Comparison of ENCODE assay signal across 19 cellular contexts in the genomic region with DNA sequence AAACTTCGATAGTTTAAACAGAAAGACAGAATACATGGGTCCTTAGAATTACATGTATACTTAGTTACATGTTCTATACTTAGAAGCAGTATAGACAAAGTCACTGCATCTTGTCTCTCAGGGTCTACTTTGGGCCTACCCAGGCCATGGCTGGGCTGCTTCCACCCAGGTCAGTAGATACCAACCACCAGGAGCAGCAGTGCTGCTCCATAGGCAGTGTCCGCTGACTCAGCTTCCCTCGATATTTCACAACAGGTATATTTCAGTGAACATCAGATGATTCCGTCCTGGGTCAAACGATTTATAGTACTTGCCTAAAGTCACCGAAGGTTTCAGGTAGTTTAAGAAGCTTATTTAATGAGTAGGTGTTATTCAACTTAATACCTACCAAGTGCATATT. TPM values are rescaled to one million over a fixed set of nuclear protein-coding genes. Genes with fewer than 3 reads are reported as not detected.
DNase-seq lines count a peak whose midpoint lies in the region; ATAC-seq and TF ChIP-seq lines count a peak whose summit lies in the region.
"Had no signal": no experiment of that assay in that cellular context is flagged by ENCODE, and none has a peak within 500 bp of the region (broad histone marks: within the 10 kb centered on the region; RNA-seq: fewer than 3 reads in every experiment).

No MANE protein-coding gene starts in this region.

- CTCF ChIA-PET in activated CD4-positive, alpha-beta T cell treated with anti-CD3 and anti-CD28 coated beads for 36 hours (lab: Charles Lee), result interaction anchor here (1.6 kb wide), 1 partner anchor 14 kb away, joined by 4 read pairs; no protein-coding TSS in a partner anchor

- H3K36me3 ChIP-seq in neutrophil (peaks cover 22% of the 10 kb centered on the region), gastroesophageal sphincter (peaks cover 11 to 100% of the 10 kb centered on the region in 2 donors)

- H3K4me1 Mint-ChIP-seq in activated CD4-positive, alpha-beta T cell treated with anti-CD3 and anti-CD28 coated beads for 36 hours, result peaks cover 41% of the 10 kb centered on the region
- H3K4me1 Mint-ChIP-seq: H9, neural crest cell, WTC11 had no signal

- DNase-seq in activated CD4-positive, alpha-beta T cell treated with anti-CD3 and anti-CD28 coated beads for 36 hours, result no peak
- DNase-seq in activated CD4-positive, alpha-beta T cell treated with anti-CD3 and anti-CD28 coated beads, Interleukin-2, amount 50 U/mL, for 1 hour, result no peak
- DNase-seq in NB4 (ENCODE audit: low read depth) (peak; percentile 25), cardiac fibroblast (ENCODE audit: low read depth in 2 of 2) (peak; percentile 4 to 30), hippocampal formation (lab: John Stamatoyannopoulos, UW) (no peak), GDM1 (lab: John Stamatoyannopoulos, UW) (no peak)
- DNase-seq: 8988T, H9, MG63, NCI-H2029 treated with DMSO at 0.1 percent for 48 hours, NCI-H524 treated with DMSO at 0.1 percent for 48 hours, retina, SK-N-SH, thyroid gland had no signal

- H3K4me3 ChIP-seq in NB4 (ENCODE audit: low read depth, low read length) (no peak overlapping the region), cardiac fibroblast (replicated peaks in 1 of 2; ENCODE audit: low read depth in 2 of 2, low read length in 2 of 2) (no peak overlapping the region), neutrophil (ENCODE audit: low read depth in 1 of 2, low read length in 1 of 2) (no peak overlapping the region), gastroesophageal sphincter (no peak overlapping the region)
- H3K4me3 ChIP-seq: lung, MG63, thyroid gland had no signal

- peaks cover 82% of the 10 kb centered on the region for H3K36me3 Mint-ChIP-seq in activated CD4-positive, alpha-beta T cell treated with anti-CD3 and anti-CD28 coated beads for 36 hours (ENCODE audit: low read depth)

- no peaks in the 10 kb centered on the region for H3K9me3 ChIP-seq in neutrophil
- no peaks in the 10 kb centered on the region for H3K9me3 ChIP-seq in gastroesophageal sphincter
- H3K9me3 ChIP-seq: MG63, SK-N-SH, thyroid gland had no signal

- H3K27ac Mint-ChIP-seq in activated CD4-positive, alpha-beta T cell treated with anti-CD3 and anti-CD28 coated beads for 36 hours, result peak overlapping the region; percentile 12
- H3K27ac Mint-ChIP-seq: WTC11 had no signal

- POLR2A ChIA-PET in activated CD4-positive, alpha-beta T cell treated with anti-CD3 and anti-CD28 coated beads for 36 hours (lab: Charles Lee), result no interaction called here

- no peak for TF ChIP-seq EP300 in gastroesophageal sphincter (IDR thresholded peaks at IDR 0.05)

- no peaks in the 10 kb centered on the region for H3K27me3 Mint-ChIP-seq in activated CD4-positive, alpha-beta T cell treated with anti-CD3 and anti-CD28 coated beads for 36 hours

- TF ChIP-seq CTCF in NB4 (IDR thresholded peaks at IDR 0.05; ENCODE audit: low read depth, low read length), result no peak
- TF ChIP-seq CTCF in cardiac fibroblast (IDR thresholded peaks at IDR 0.05; ENCODE audit: low read depth, low read length), result no peak
- TF ChIP-seq CTCF in neutrophil (IDR thresholded peaks at IDR 0.05), result no peak
- TF ChIP-seq CTCF in gastroesophageal sphincter (IDR thresholded peaks at IDR 0.05), result no peak

- H3K4me3 Mint-ChIP-seq in activated CD4-positive, alpha-beta T cell treated with anti-CD3 and anti-CD28 coated beads for 36 hours, result no peak overlapping the region
- H3K4me3 Mint-ChIP-seq: H9, neural crest cell, WTC11 had no signal

- TF ChIP-seq POLR2A in NB4 (IDR thresholded peaks at IDR 0.05; ENCODE audit: extremely low read depth, insufficient read length) (no peak), gastroesophageal sphincter (IDR thresholded peaks at IDR 0.05) (no peak)

- ATAC-seq in activated CD4-positive, alpha-beta T cell treated with anti-CD3 and anti-CD28 coated beads for 36 hours, result no peak
- no peak for ATAC-seq in gastroesophageal sphincter
- ATAC-seq: WTC11 had no signal

- H3K27me3 ChIP-seq in neutrophil (no peaks in the 10 kb centered on the region), gastroesophageal sphincter (no peaks in the 10 kb centered on the region)
- H3K27me3 ChIP-seq: MG63, thyroid gland had no signal

- H3K27ac ChIP-seq in neutrophil (peak overlapping the region; percentile 59), gastroesophageal sphincter (no peak overlapping the region)
- H3K27ac ChIP-seq: thyroid gland had no signal

- no peaks in the 10 kb centered on the region for H3K9me3 Mint-ChIP-seq in activated CD4-positive, alpha-beta T cell treated with anti-CD3 and anti-CD28 coated beads for 36 hours (ENCODE audit: low read depth)
- H3K9me3 Mint-ChIP-seq: H9, neural crest cell, WTC11 had no signal

- 91% methylated on average over 4 to 6 of the region's 6 CpGs for whole genome bisulfite sequencing in gastroesophageal sphincter (ENCODE audit: low coverage in 1 of 2), 2 donors

- intact Hi-C loops in activated CD4-positive, alpha-beta T cell treated with anti-CD3 and anti-CD28 coated beads for 36 hours (cut with DNase I, micrococcal nuclease), result no loop called here

- H3K4me1 ChIP-seq in neutrophil (ENCODE audit: control insufficient read depth in 1 of 2, insufficient read depth in 1 of 2, low read depth in 1 of 2, low read length in 1 of 2) (peaks cover 16 to 23% of the 10 kb centered on the region in 2 experiments), gastroesophageal sphincter (no peaks in the 10 kb centered on the region)
- H3K4me1 ChIP-seq: thyroid gland had no signal

RNA-seq across cellular contexts. Expression of a gene that starts 18.0 kb away (rescaled TPM):
- total RNA-seq in activated CD4-positive, alpha-beta T cell treated with anti-CD3 and anti-CD28 coated beads for 36 hours, result 100 to 1,000 TPM; 261 to 286 TPM
- total RNA-seq in gastroesophageal sphincter, result 10 to 100 TPM; 56.6 to 78.8 (median 75.0) TPM

RNA-seq across cellular contexts. Expression of a gene that starts 49.6 kb away (rescaled TPM):
- total RNA-seq in activated CD4-positive, alpha-beta T cell treated with anti-CD3 and anti-CD28 coated beads for 36 hours, result 10 to 100 TPM; 57.7 to 80.2 TPM
- total RNA-seq in gastroesophageal sphincter, result 10 to 100 TPM; 15.6 to 42.2 (median 24.4) TPM

RNA-seq across cellular contexts. Expression of a gene that starts 50.2 kb away (rescaled TPM):
- 10 to 100 TPM; 22.8 to 32.3 TPM for total RNA-seq in activated CD4-positive, alpha-beta T cell treated with anti-CD3 and anti-CD28 coated beads for 36 hours
- 1 to 10 TPM; 2.9 to 8.3 (median 4.9) TPM for total RNA-seq in gastroesophageal sphincter

Comparison
In these comparisons a context has a peak if more than half of its experiments do, and no peak if none do; other contexts are left out.
1. DNase-seq: peak in NB4 (single experiment) and cardiac fibroblast (2 of 2); none in activated CD4-positive, alpha-beta T cell treated with anti-CD3 and anti-CD28 coated beads for 36 hours (single experiment), activated CD4-positive, alpha-beta T cell treated with anti-CD3 and anti-CD28 coated beads, Interleukin-2, amount 50 U/mL, for 1 hour (single experiment), hippocampal formation (0 of 2) and GDM1 (single experiment).